19 cellular contexts compared by ENCODE assay signal in genomic region chr17:36532435-36532975, GRCh38. TPM values are rescaled to one million over a fixed set of nuclear protein-coding genes. Genes with fewer than 3 reads are reported as not detected.
DNase-seq lines count a peak whose midpoint lies in the region; ATAC-seq and TF ChIP-seq lines count a peak whose summit lies in the region.
"Had no signal": no experiment of that assay in that cellular context is flagged by ENCODE, and none has a peak within 500 bp of the region (broad histone marks: within the 10 kb centered on the region; RNA-seq: fewer than 3 reads in every experiment).

No MANE protein-coding gene starts in this region.

- H2BK5ac ChIP-seq in H9 (ENCODE audit: insufficient read length, low read length) (no peak overlapping the region), mesenchymal stem cell (ENCODE audit: low read depth, low read length, poor library complexity, severe bottlenecking) (no peak overlapping the region)

- no peak overlapping the region for H3K4me3 ChIP-seq in CD8-positive, alpha-beta T cell (ENCODE audit: low read depth, low read length)
- H3K4me3 ChIP-seq in mesenchymal stem cell (ENCODE audit: insufficient read depth in 1 of 2, low read depth in 1 of 2, low read length in 2 of 2) (no peak overlapping the region), tibial artery (no peak overlapping the region)

- POLR2A ChIA-PET in CD8-positive, alpha-beta T cell (lab: Charles Lee), result no interaction called here

- CTCF ChIA-PET in CD8-positive, alpha-beta T cell (lab: Charles Lee), result no interaction called here

- H3K18ac ChIP-seq in H9 (ENCODE audit: insufficient read length, low read depth, low read length) (no peak overlapping the region), mesenchymal stem cell (ENCODE audit: low read depth in 1 of 2, low read length in 2 of 2) (no peak overlapping the region)

- H2BK120ac ChIP-seq in H9 (ENCODE audit: low read depth, low read length, poor library complexity, severe bottlenecking) (no peak overlapping the region), mesenchymal stem cell (ENCODE audit: low read depth, low read length) (no peak overlapping the region)

- intact Hi-C loops in CD8-positive, alpha-beta T cell (cut with DNase I, micrococcal nuclease), result loop anchor here in 1 of 2 experiments (5.0 to 10.0 kb wide), 2 partner anchors 415 to 1072 kb away; partner anchors contain the start of genes AATF and SYNRG
- intact Hi-C loops in tibial artery (cut with DNase I; ENCODE audit: low total_unique reads), result loop anchor here (10.0 kb wide), 1 partner anchor 48 kb away; the partner anchor contains the start of gene ZNHIT3

- H3K27ac ChIP-seq in CD8-positive, alpha-beta T cell (ENCODE audit: low read depth, low read length), result no peak overlapping the region
- H3K27ac ChIP-seq in H9 (ENCODE audit: insufficient read length, low read depth, low read length), result no peak overlapping the region
- no peak overlapping the region for H3K27ac ChIP-seq in mesenchymal stem cell (ENCODE audit: low read length, poor library complexity, severe bottlenecking)
- no peak overlapping the region for H3K27ac ChIP-seq in tibial artery

- peaks cover 7% of the 10 kb centered on the region for H3K23me2 ChIP-seq in H9 (ENCODE audit: insufficient read length, low read depth, low read length, poor library complexity, severe bottlenecking)

- H4K5ac ChIP-seq in H9 (ENCODE audit: insufficient read length, low read depth, low read length), result no peak overlapping the region

- no peaks in the 10 kb centered on the region for H3K36me3 ChIP-seq in CD8-positive, alpha-beta T cell (ENCODE audit: insufficient read depth, low read length)
- H3K36me3 ChIP-seq in mesenchymal stem cell (ENCODE audit: control insufficient read depth in 1 of 2, insufficient read depth in 2 of 2, low read depth in 1 of 2, low read length in 2 of 2) (peaks cover 18 to 40% of the 10 kb centered on the region in 2 experiments), tibial artery (peaks cover 2 to 38% (median 7%) of the 10 kb centered on the region in 3 donors)

- no peaks in the 10 kb centered on the region for H3K9me3 Mint-ChIP-seq in CD8-positive, alpha-beta T cell
- H3K9me3 Mint-ChIP-seq in H9, result peaks cover 0 to 7% of the 10 kb centered on the region in 2 experiments; a peak in 3 of 5 replicates
- no peaks in the 10 kb centered on the region for H3K9me3 Mint-ChIP-seq in activated naive CD8-positive, alpha-beta T cell treated with anti-CD3 and anti-CD28 coated beads for 36 hours
- H3K9me3 Mint-ChIP-seq in mesothelial cell of epicardium, result no peaks in the 10 kb centered on the region
- H3K9me3 Mint-ChIP-seq: stimulated activated memory B cell treated with anti-CD40 and anti-IgM and Interleukin-4, amounts not matched to agents 10 μg/mL and 1 μg/mL and 100 μg/mL, for 72 hours had no signal

- no peak for DNase-seq in CD8-positive, alpha-beta T cell
- no peak for DNase-seq in H9
- no peak for DNase-seq in activated naive CD8-positive, alpha-beta T cell treated with anti-CD3 and anti-CD28 coated beads for 36 hours
- DNase-seq in mesothelial cell of epicardium (ENCODE audit: low spot score in 2 of 2, unreplicated experiment in 2 of 2), result no peak
- no peak for DNase-seq in NCI-H146 treated with DMSO at 0.1 percent for 48 hours (lab: John Stamatoyannopoulos, UW; ENCODE audit: unreplicated experiment)
- no peak for DNase-seq in mesenchymal stem cell
- no peak for DNase-seq in SW 1271 (lab: John Stamatoyannopoulos, UW)
- DNase-seq in tibial artery, result no peak
- DNase-seq: activated CD4-positive, CD25-positive, alpha-beta regulatory T cell treated with anti-CD3 and anti-CD28 coated beads, Interleukin-2, amount 50 U/mL, for 72 hours; COR-L47; head of caudate nucleus; naive thymus-derived CD4-positive, alpha-beta T cell; NCI-H1436; NCI-H345; OCI-M1; stimulated activated CD4-positive, alpha-beta T cell treated with anti-CD3 and anti-CD28 coated beads, Interleukin-4, amount 100 ng/mL, for 24 hours had no signal

- H3K4me2 ChIP-seq in H9 (ENCODE audit: insufficient read depth, insufficient read length, low read length) (no peak overlapping the region), mesenchymal stem cell (ENCODE audit: low read length, poor library complexity, severe bottlenecking) (no peak overlapping the region)

- peaks cover 11% of the 10 kb centered on the region for H3K4me1 ChIP-seq in CD8-positive, alpha-beta T cell (ENCODE audit: insufficient read depth, low read length)
- H3K4me1 ChIP-seq in H9 (ENCODE audit: insufficient read depth, low read length) (0 out of 2 replicates have a peak, but pooled peaks cover 2% of the 10 kb centered on the region), mesenchymal stem cell (ENCODE audit: control insufficient read depth, insufficient read depth, low read depth, low read length) (peaks cover 7% of the 10 kb centered on the region), tibial artery (peaks cover 0 to 18% (median 8%) of the 10 kb centered on the region in 4 donors)

- no peak overlapping the region for H2BK12ac ChIP-seq in H9 (ENCODE audit: insufficient read length, low read depth, low read length)
- no peak overlapping the region for H2BK12ac ChIP-seq in mesenchymal stem cell (ENCODE audit: low read length in 2 of 2)

- H3K4ac ChIP-seq in H9 (ENCODE audit: low read depth, low read length) (no peak overlapping the region), mesenchymal stem cell (ENCODE audit: low read depth in 1 of 2, low read length in 2 of 2) (no peak overlapping the region)

- H3K4me1 Mint-ChIP-seq in CD8-positive, alpha-beta T cell (ENCODE audit: low read depth), result peaks cover 16% of the 10 kb centered on the region
- peaks cover 10 to 17% of the 10 kb centered on the region in 2 experiments for H3K4me1 Mint-ChIP-seq in H9
- peaks cover 40% of the 10 kb centered on the region for H3K4me1 Mint-ChIP-seq in activated naive CD8-positive, alpha-beta T cell treated with anti-CD3 and anti-CD28 coated beads for 36 hours
- peaks cover 9% of the 10 kb centered on the region for H3K4me1 Mint-ChIP-seq in mesothelial cell of epicardium

- no peak overlapping the region for H3K56ac ChIP-seq in H9 (ENCODE audit: insufficient read length, low read depth, low read length)

- H3K79me1 ChIP-seq in H9 (ENCODE audit: insufficient read depth, low read depth, low read length, poor library complexity, severe bottlenecking) (peaks cover 7% of the 10 kb centered on the region), mesenchymal stem cell (replicated peaks; ENCODE audit: low read length, poor library complexity, severe bottlenecking) (peaks cover 37% of the 10 kb centered on the region)

- H2BK20ac ChIP-seq in H9 (ENCODE audit: low read depth, low read length, poor library complexity, severe bottlenecking), result no peak overlapping the region

- H3K23ac ChIP-seq in H9 (ENCODE audit: insufficient read length, low read depth, low read length) (no peak overlapping the region), mesenchymal stem cell (ENCODE audit: low read length in 2 of 2) (no peak overlapping the region)

- H3K27ac Mint-ChIP-seq in CD8-positive, alpha-beta T cell, result peak overlapping the region; percentile 24
- H3K27ac Mint-ChIP-seq in H9, result peak overlapping the region in 1 of 3 experiments; percentile 44; a peak in 1 of 7 replicates
- H3K27ac Mint-ChIP-seq in activated naive CD8-positive, alpha-beta T cell treated with anti-CD3 and anti-CD28 coated beads for 36 hours, result no peak overlapping the region
- H3K27ac Mint-ChIP-seq in mesothelial cell of epicardium, result no peak overlapping the region
- H3K27ac Mint-ChIP-seq: stimulated activated memory B cell treated with anti-CD40 and anti-IgM and Interleukin-4, amounts not matched to agents 10 μg/mL and 1 μg/mL and 100 μg/mL, for 72 hours had no signal

- H2BK15ac ChIP-seq in H9 (ENCODE audit: low read depth, low read length) (no peak overlapping the region), mesenchymal stem cell (ENCODE audit: low read depth, poor library complexity, severe bottlenecking) (no peak overlapping the region)

- no peak for ATAC-seq in CD8-positive, alpha-beta T cell
- ATAC-seq: HCT116; naive thymus-derived CD4-positive, alpha-beta T cell; sciatic nerve; stimulated activated memory B cell treated with anti-CD40 and anti-IgM and Interleukin-4, amounts not matched to agents 10 μg/mL and 1 μg/mL and 100 μg/mL, for 72 hours had no signal

- H4K8ac ChIP-seq in H9 (replicated peaks; ENCODE audit: insufficient read length, low read depth, low read length) (no peak overlapping the region), mesenchymal stem cell (ENCODE audit: low read length) (no peak overlapping the region)

- WGBS in H9 (ENCODE audit: extremely low coverage, insufficient read length, low lambda C conversion rate), result no CpG with 5 or more reads among the region's 2 CpGs
- WGBS in mesenchymal stem cell, result 92% methylated on average over 2 of the region's 2 CpGs

- H2AK5ac ChIP-seq in H9 (ENCODE audit: insufficient read length, low read length) (no peak overlapping the region), mesenchymal stem cell (ENCODE audit: low read length, severe bottlenecking) (no peak overlapping the region)

- no peak for TF ChIP-seq CTCF in CD8-positive, alpha-beta T cell (IDR thresholded peaks at IDR 0.05)
- TF ChIP-seq CTCF in H9 (conservative IDR thresholded peaks at IDR 0.05) (no peak), mesothelial cell of epicardium (IDR thresholded peaks at IDR 0.05; ENCODE audit: unreplicated experiment) (no peak), tibial artery (IDR thresholded peaks at IDR 0.05) (no peak)

- no peaks in the 10 kb centered on the region for H3K27me3 Mint-ChIP-seq in CD8-positive, alpha-beta T cell (ENCODE audit: low read depth)
- peaks cover 1% of the 10 kb centered on the region; the same call in 1 of the 2 replicates for H3K27me3 Mint-ChIP-seq in H9 (ENCODE audit: low read depth)
- no peaks in the 10 kb centered on the region for H3K27me3 Mint-ChIP-seq in activated naive CD8-positive, alpha-beta T cell treated with anti-CD3 and anti-CD28 coated beads for 36 hours
- H3K27me3 Mint-ChIP-seq in mesothelial cell of epicardium (ENCODE audit: low read depth), result no peaks in the 10 kb centered on the region
- H3K27me3 Mint-ChIP-seq: naive thymus-derived CD4-positive, alpha-beta T cell; stimulated activated memory B cell treated with anti-CD40 and anti-IgM and Interleukin-4, amounts not matched to agents 10 μg/mL and 1 μg/mL and 100 μg/mL, for 72 hours had no signal

- no peaks in the 10 kb centered on the region for H3K9me3 ChIP-seq in CD8-positive, alpha-beta T cell (ENCODE audit: low read length)
- H3K9me3 ChIP-seq in H9 (ENCODE audit: control insufficient read depth, low read depth, low read length) (no peaks in the 10 kb centered on the region), mesenchymal stem cell (ENCODE audit: control insufficient read depth, low read length) (no peaks in the 10 kb centered on the region), tibial artery (no peaks in the 10 kb centered on the region)

- H3K79me2 ChIP-seq in H9 (ENCODE audit: insufficient read depth, low read length), result peaks cover 5% of the 10 kb centered on the region; the same call in 1 of the 2 replicates

- H3K9ac ChIP-seq in H9 (ENCODE audit: extremely low read depth, insufficient read length, low read length), result peak overlapping the region; percentile 24
- H3K9ac ChIP-seq in mesenchymal stem cell (ENCODE audit: low read length), result no peak overlapping the region

- H4K91ac ChIP-seq in H9 (ENCODE audit: insufficient read length, low read depth, low read length), result no peak overlapping the region
- H4K91ac ChIP-seq in mesenchymal stem cell (ENCODE audit: low read length), result no peak overlapping the region

- no peaks in the 10 kb centered on the region for H4K20me1 ChIP-seq in H9 (ENCODE audit: control insufficient read depth, insufficient read depth, insufficient read length)

- H3K14ac ChIP-seq in H9 (ENCODE audit: insufficient read depth, low read length), result no peak overlapping the region
- H3K14ac ChIP-seq in mesenchymal stem cell (ENCODE audit: low read length in 2 of 2), result no peak overlapping the region

- peak overlapping the region; percentile 11 for H3K4me3 Mint-ChIP-seq in CD8-positive, alpha-beta T cell
- peak overlapping the region; percentile 42 to 45; a peak in 2 of 5 replicates for H3K4me3 Mint-ChIP-seq in H9
- H3K4me3 Mint-ChIP-seq in activated naive CD8-positive, alpha-beta T cell treated with anti-CD3 and anti-CD28 coated beads for 36 hours, result peak overlapping the region; percentile 50
- H3K4me3 Mint-ChIP-seq in mesothelial cell of epicardium, result peak overlapping the region; percentile 38
- H3K4me3 Mint-ChIP-seq: stimulated activated memory B cell treated with anti-CD40 and anti-IgM and Interleukin-4, amounts not matched to agents 10 μg/mL and 1 μg/mL and 100 μg/mL, for 72 hours had no signal

- H3T11ph ChIP-seq in H9 (ENCODE audit: low read length), result no peak overlapping the region

- H3K36me3 Mint-ChIP-seq in CD8-positive, alpha-beta T cell, result peaks cover 49% of the 10 kb centered on the region
- H3K36me3 Mint-ChIP-seq in H9 (ENCODE audit: insufficient read depth in 1 of 3, low read depth in 3 of 3) (peaks cover 38 to 78% (median 48%) of the 10 kb centered on the region in 3 experiments), mesothelial cell of epicardium (peaks cover 16% of the 10 kb centered on the region)
- H3K36me3 Mint-ChIP-seq in activated naive CD8-positive, alpha-beta T cell treated with anti-CD3 and anti-CD28 coated beads for 36 hours, result peaks cover 53% of the 10 kb centered on the region

- no peaks in the 10 kb centered on the region for H3K27me3 ChIP-seq in CD8-positive, alpha-beta T cell (ENCODE audit: insufficient read depth, low read length)
- no peaks in the 10 kb centered on the region for H3K27me3 ChIP-seq in H9 (ENCODE audit: insufficient read depth, low read length)
- H3K27me3 ChIP-seq in mesenchymal stem cell (ENCODE audit: control insufficient read depth in 1 of 2, insufficient read depth in 1 of 2, low read length in 2 of 2), result no peaks in the 10 kb centered on the region
- H3K27me3 ChIP-seq in tibial artery, result no peaks in the 10 kb centered on the region

- H2AFZ ChIP-seq in H9 (ENCODE audit: low read length) (no peak overlapping the region), mesenchymal stem cell (ENCODE audit: low read depth, low read length) (no peak overlapping the region)

RNA-seq across cellular contexts. Expression of gene MYO19, which starts 2.2 kb away (rescaled TPM):
- total RNA-seq in CD8-positive, alpha-beta T cell, result 10 to 100 TPM; 55.9 to 57.7 TPM
- total RNA-seq in H9 (2021), result 134 and 144 TPM in 2 replicates
- total RNA-seq in activated naive CD8-positive, alpha-beta T cell treated with anti-CD3 and anti-CD28 coated beads for 36 hours, result 100 to 1,000 TPM; 123 to 134 TPM
- total RNA-seq in mesothelial cell of epicardium, result 77.3 to 82.8 TPM (median 82.4 TPM) in 3 replicates
- 18.2 TPM for polyA plus RNA-seq in mesenchymal stem cell (2013, experiment 1 of 2)
- polyA plus RNA-seq in mesenchymal stem cell (2013, experiment 2 of 2), result 16.6 TPM

RNA-seq across cellular contexts. Expression of gene PIGW, which starts 2.3 kb away (rescaled TPM):
- 1 to 10 TPM; 2.3 to 3.4 TPM for total RNA-seq in CD8-positive, alpha-beta T cell
- 24.6 and 26.2 TPM in 2 replicates for total RNA-seq in H9 (2021)
- 10 to 100 TPM; 32.5 to 34.6 TPM for total RNA-seq in activated naive CD8-positive, alpha-beta T cell treated with anti-CD3 and anti-CD28 coated beads for 36 hours
- 8.8 to 10.0 TPM (median 9.3 TPM) in 3 replicates for total RNA-seq in mesothelial cell of epicardium
- polyA plus RNA-seq in mesenchymal stem cell (2013, experiment 1 of 2), result 7.2 TPM
- polyA plus RNA-seq in mesenchymal stem cell (2013, experiment 2 of 2), result 8.0 TPM

RNA-seq across cellular contexts. Expression of gene GGNBP2, which starts 12.2 kb away (rescaled TPM):
- total RNA-seq in CD8-positive, alpha-beta T cell, result 100 to 1,000 TPM; 185 to 193 TPM
- total RNA-seq in H9 (2021), result 52.8 and 55.6 TPM in 2 replicates
- 10 to 100 TPM; 72.8 to 74.6 TPM for total RNA-seq in activated naive CD8-positive, alpha-beta T cell treated with anti-CD3 and anti-CD28 coated beads for 36 hours
- 67.5 to 71.2 TPM (median 69.8 TPM) in 3 replicates for total RNA-seq in mesothelial cell of epicardium
- polyA plus RNA-seq in mesenchymal stem cell (2013, experiment 1 of 2), result 66.8 TPM
- 68.1 TPM for polyA plus RNA-seq in mesenchymal stem cell (2013, experiment 2 of 2)

RNA-seq across cellular contexts. Expression of gene ZNHIT3, which starts 46.0 kb away (rescaled TPM):
- 10 to 100 TPM; 82.2 to 87.1 TPM for total RNA-seq in CD8-positive, alpha-beta T cell
- 58.7 and 64.7 TPM in 2 replicates for total RNA-seq in H9 (2021)
- 10 to 100 TPM; 52.4 to 59.7 TPM for total RNA-seq in activated naive CD8-positive, alpha-beta T cell treated with anti-CD3 and anti-CD28 coated beads for 36 hours
- 34.8 to 37.2 TPM (median 35.6 TPM) in 3 replicates for total RNA-seq in mesothelial cell of epicardium
- 33.9 TPM for polyA plus RNA-seq in mesenchymal stem cell (2013, experiment 1 of 2)
- polyA plus RNA-seq in mesenchymal stem cell (2013, experiment 2 of 2), result 34.6 TPM

RNA-seq across cellular contexts. Expression of gene DHRS11, which starts 59.2 kb away (rescaled TPM):
- total RNA-seq in CD8-positive, alpha-beta T cell, result 1 to 10 TPM; 1.7 to 2.6 TPM
- 27.4 and 27.9 TPM in 2 replicates for total RNA-seq in H9 (2021)
- total RNA-seq in activated naive CD8-positive, alpha-beta T cell treated with anti-CD3 and anti-CD28 coated beads for 36 hours, result 10 to 100 TPM; 10.1 to 14.1 TPM
- total RNA-seq in mesothelial cell of epicardium, result 14.9 to 17.3 TPM (median 15.0 TPM) in 3 replicates
- polyA plus RNA-seq in mesenchymal stem cell (2013, experiment 1 of 2), result 2.6 TPM
- 2.4 TPM for polyA plus RNA-seq in mesenchymal stem cell (2013, experiment 2 of 2)
